ENCODE assay signal across 8 cellular contexts in genomic region chr4:77959566-77960338, GRCh38.
DNase-seq lines count a peak whose midpoint lies in the region; ATAC-seq, FAIRE-seq and TF ChIP-seq lines count a peak whose summit lies in the region.

No MANE protein-coding gene starts in this region.

- TF ChIP-seq RAD21 in HCT116 (IDR thresholded peaks at IDR 0.05; ENCODE audit: low read depth), result peak; percentile 79

- 0 out of 4 replicates have a peak, but pooled peaks cover 0 to 2% of the 10 kb centered on the region in 2 experiments for H3K36me3 ChIP-seq in HCT116 (ENCODE audit: control insufficient read depth in 1 of 2, insufficient read depth in 2 of 2, low read length in 2 of 2)

- TF ChIP-seq POLR2A in HCT116 (IDR thresholded peaks at IDR 0.05; ENCODE audit: borderline replicate concordance, extremely low read depth, insufficient read depth, insufficient read length), result no peak

- H3K4me3 Mint-ChIP-seq in CD4-positive, alpha-beta T cell, result no peak overlapping the region
- no peak overlapping the region for H3K4me3 Mint-ChIP-seq in type B pancreatic cell

- POLR2A ChIA-PET in CD4-positive, alpha-beta T cell (lab: Charles Lee), result no interaction called here
- POLR2A ChIA-PET in HCT116 (lab: Charles Lee), result interaction anchor here (0.6 kb wide), 1 partner anchor 100 kb away, joined by 3 read pairs; no protein-coding TSS in a partner anchor

- DNase-seq in CD4-positive, alpha-beta T cell, result no peak
- peak; percentile 51 for DNase-seq in HCT116 (ENCODE audit: low read depth, low spot score)
- peak; percentile 48 for DNase-seq in NCI-H2196 (lab: John Stamatoyannopoulos, UW; ENCODE audit: unreplicated experiment)
- DNase-seq in astrocyte of the hippocampus (ENCODE audit: low read depth, low spot score), result peak; percentile 70
- no peak for DNase-seq in type B pancreatic cell (ENCODE audit: extremely low spot score, unreplicated experiment)

- no peak overlapping the region for H3K9ac ChIP-seq in HCT116 (ENCODE audit: low read length)

- RAD21 ChIA-PET in HCT116 (lab: Charles Lee; ENCODE audit: low non-redundant PET in 1 of 2, low total read pairs in 2 of 2, uncharacterized antibody in 2 of 2, unreplicated experiment in 2 of 2), result interaction anchor here in 1 of 2 experiments (1.3 kb wide), 1 partner anchor 35 kb away, joined by 3 read pairs; no protein-coding TSS in a partner anchor

- no peaks in the 10 kb centered on the region for H3K79me2 ChIP-seq in HCT116 (ENCODE audit: insufficient read depth, low read length)

- no peak overlapping the region for H3K4me2 ChIP-seq in HCT116 (ENCODE audit: low read length)

- H4K20me1 ChIP-seq in HCT116 (ENCODE audit: insufficient read depth), result no peaks in the 10 kb centered on the region

- H2AFZ ChIP-seq in HCT116 (ENCODE audit: low read depth, low read length, poor library complexity, severe bottlenecking), result no peak overlapping the region

- no peaks in the 10 kb centered on the region for H3K27me3 Mint-ChIP-seq in CD4-positive, alpha-beta T cell
- no peaks in the 10 kb centered on the region for H3K27me3 Mint-ChIP-seq in type B pancreatic cell

- peaks cover 7% of the 10 kb centered on the region for H3K4me1 Mint-ChIP-seq in CD4-positive, alpha-beta T cell (ENCODE audit: low read depth)
- no peaks in the 10 kb centered on the region for H3K4me1 Mint-ChIP-seq in type B pancreatic cell (ENCODE audit: unreplicated experiment)

- H3K9me3 Mint-ChIP-seq in CD4-positive, alpha-beta T cell, result no peaks in the 10 kb centered on the region
- H3K9me3 Mint-ChIP-seq in type B pancreatic cell, result no peaks in the 10 kb centered on the region

- BruUV-seq in HCT116 (replicated peaks; lab: Mats Ljungman, UMichigan), result no TSS peak

- H3K9me2 ChIP-seq in HCT116 (ENCODE audit: insufficient read depth), result no peaks in the 10 kb centered on the region

- peak; percentile 72 for TF ChIP-seq CTCF in CD4-positive, alpha-beta T cell (IDR thresholded peaks at IDR 0.05)
- TF ChIP-seq CTCF in HCT116 (IDR thresholded peaks at IDR 0.05 in 2 of 3, conservative IDR thresholded peaks at IDR 0.05 in 1 of 3; ENCODE audit: borderline replicate concordance in 1 of 3, insufficient read depth in 1 of 3, low read depth in 2 of 3, low read length in 2 of 3) (peak; percentile 50 to 74 (median 59); a peak in 5 of 6 replicates), type B pancreatic cell (conservative IDR thresholded peaks at IDR 0.05) (peak; percentile 87)

- peaks cover 4% of the 10 kb centered on the region for H3K36me3 Mint-ChIP-seq in CD4-positive, alpha-beta T cell (ENCODE audit: low read depth)
- peaks cover 2% of the 10 kb centered on the region for H3K36me3 Mint-ChIP-seq in type B pancreatic cell

- no peaks in the 10 kb centered on the region for H3K9me3 ChIP-seq in CD4-positive, alpha-beta T cell (ENCODE audit: control insufficient read depth, low read length)
- no peaks in the 10 kb centered on the region for H3K9me3 ChIP-seq in HCT116 (ENCODE audit: control insufficient read depth in 1 of 2, insufficient read depth in 1 of 2, low read depth in 1 of 2, low read length in 2 of 2)

- intact Hi-C loops in CD4-positive, alpha-beta T cell (cut with DNase I, micrococcal nuclease), result loop anchor here (1.0 to 10.0 kb wide), 3 partner anchors 555 to 905 kb away; no protein-coding TSS in a partner anchor
- intact Hi-C loops in HCT116 (cut with micrococcal nuclease), result loop anchor here (1.0 to 5.0 kb wide), 2 partner anchors 558 to 903 kb away; no protein-coding TSS in a partner anchor

- H3K27me3 ChIP-seq in CD4-positive, alpha-beta T cell (ENCODE audit: control insufficient read depth, insufficient read depth, low read length), result no peaks in the 10 kb centered on the region
- no peaks in the 10 kb centered on the region for H3K27me3 ChIP-seq in HCT116 (ENCODE audit: insufficient read depth, low read length)

- no peaks in the 10 kb centered on the region for H3K4me1 ChIP-seq in HCT116 (ENCODE audit: control insufficient read depth in 1 of 2, insufficient read depth in 2 of 2, low read length in 2 of 2)

- H3K27ac Mint-ChIP-seq in CD4-positive, alpha-beta T cell, result no peak overlapping the region
- H3K27ac Mint-ChIP-seq in type B pancreatic cell, result no peak overlapping the region

- CTCF ChIA-PET in CD4-positive, alpha-beta T cell (lab: Charles Lee), result interaction anchor here (0.8 kb wide), 1 partner anchor 142 kb away, joined by 3 read pairs; no protein-coding TSS in a partner anchor
- CTCF ChIA-PET in HCT116 (lab: Charles Lee), result interaction anchor here (1.0 kb wide), 2 partner anchors 16 to 100 kb away, joined by 3 read pairs; no protein-coding TSS in a partner anchor

- no peak overlapping the region for H3K4me3 ChIP-seq in HCT116 (replicated peaks in 1 of 2; ENCODE audit: low read depth in 1 of 2, low read length in 2 of 2)

- no peak for ATAC-seq in CD4-positive, alpha-beta T cell (ENCODE audit: poor library complexity)
- ATAC-seq in HCT116, result peak; percentile 54
- no peak for ATAC-seq in GM21825 (IDR thresholded peaks at IDR 0.05; ENCODE audit: unreplicated experiment)
- ATAC-seq in GM21786 (IDR thresholded peaks at IDR 0.05; ENCODE audit: unreplicated experiment), result no peak

- H3K27ac ChIP-seq in CD4-positive, alpha-beta T cell (ENCODE audit: low read depth, low read length), result no peak overlapping the region
- H3K27ac ChIP-seq in HCT116 (ENCODE audit: low read depth, low read length), result no peak overlapping the region

- FAIRE-seq in islet of Langerhans (lab: Jason Lieb, UNC), result peak; percentile 99

TF ChIP-seq in HCT116, 20 proteins besides CTCF, POLR2A, EP300 and RAD21:
- TF ChIP-seq CEBPB (IDR thresholded peaks at IDR 0.05; ENCODE audit: low read depth), result no peak
- no peak for TF ChIP-seq FOSL1 (IDR thresholded peaks at IDR 0.05; ENCODE audit: low read depth)
- no peak for TF ChIP-seq ELF1 (IDR thresholded peaks at IDR 0.05; ENCODE audit: borderline replicate concordance, low read depth)
- no peak for TF ChIP-seq ATF3 (IDR thresholded peaks at IDR 0.05)
- TF ChIP-seq SP1 (IDR thresholded peaks at IDR 0.05; ENCODE audit: low read depth), result no peak
- no peak for TF ChIP-seq EZH2 (IDR thresholded peaks at IDR 0.05)
- TF ChIP-seq, protein P1, sequence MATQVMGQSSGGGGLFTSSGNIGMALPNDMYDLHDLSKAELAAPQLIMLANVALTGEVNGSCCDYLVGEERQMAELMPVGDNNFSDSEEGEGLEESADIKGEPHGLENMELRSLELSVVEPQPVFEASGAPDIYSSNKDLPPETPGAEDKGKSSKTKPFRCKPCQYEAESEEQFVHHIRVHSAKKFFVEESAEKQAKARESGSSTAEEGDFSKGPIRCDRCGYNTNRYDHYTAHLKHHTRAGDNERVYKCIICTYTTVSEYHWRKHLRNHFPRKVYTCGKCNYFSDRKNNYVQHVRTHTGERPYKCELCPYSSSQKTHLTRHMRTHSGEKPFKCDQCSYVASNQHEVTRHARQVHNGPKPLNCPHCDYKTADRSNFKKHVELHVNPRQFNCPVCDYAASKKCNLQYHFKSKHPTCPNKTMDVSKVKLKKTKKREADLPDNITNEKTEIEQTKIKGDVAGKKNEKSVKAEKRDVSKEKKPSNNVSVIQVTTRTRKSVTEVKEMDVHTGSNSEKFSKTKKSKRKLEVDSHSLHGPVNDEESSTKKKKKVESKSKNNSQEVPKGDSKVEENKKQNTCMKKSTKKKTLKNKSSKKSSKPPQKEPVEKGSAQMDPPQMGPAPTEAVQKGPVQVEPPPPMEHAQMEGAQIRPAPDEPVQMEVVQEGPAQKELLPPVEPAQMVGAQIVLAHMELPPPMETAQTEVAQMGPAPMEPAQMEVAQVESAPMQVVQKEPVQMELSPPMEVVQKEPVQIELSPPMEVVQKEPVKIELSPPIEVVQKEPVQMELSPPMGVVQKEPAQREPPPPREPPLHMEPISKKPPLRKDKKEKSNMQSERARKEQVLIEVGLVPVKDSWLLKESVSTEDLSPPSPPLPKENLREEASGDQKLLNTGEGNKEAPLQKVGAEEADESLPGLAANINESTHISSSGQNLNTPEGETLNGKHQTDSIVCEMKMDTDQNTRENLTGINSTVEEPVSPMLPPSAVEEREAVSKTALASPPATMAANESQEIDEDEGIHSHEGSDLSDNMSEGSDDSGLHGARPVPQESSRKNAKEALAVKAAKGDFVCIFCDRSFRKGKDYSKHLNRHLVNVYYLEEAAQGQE (IDR thresholded peaks at IDR 0.05; ENCODE audit: low read depth), result no peak
- TF ChIP-seq ZNF274 (IDR thresholded peaks at IDR 0.05; ENCODE audit: low read depth, low read length), result no peak
- TF ChIP-seq EGR1 (IDR thresholded peaks at IDR 0.05; ENCODE audit: low read depth), result no peak
- no peak for TF ChIP-seq CBX3 (IDR thresholded peaks at IDR 0.05; ENCODE audit: low read depth)
- TF ChIP-seq, protein P2, sequence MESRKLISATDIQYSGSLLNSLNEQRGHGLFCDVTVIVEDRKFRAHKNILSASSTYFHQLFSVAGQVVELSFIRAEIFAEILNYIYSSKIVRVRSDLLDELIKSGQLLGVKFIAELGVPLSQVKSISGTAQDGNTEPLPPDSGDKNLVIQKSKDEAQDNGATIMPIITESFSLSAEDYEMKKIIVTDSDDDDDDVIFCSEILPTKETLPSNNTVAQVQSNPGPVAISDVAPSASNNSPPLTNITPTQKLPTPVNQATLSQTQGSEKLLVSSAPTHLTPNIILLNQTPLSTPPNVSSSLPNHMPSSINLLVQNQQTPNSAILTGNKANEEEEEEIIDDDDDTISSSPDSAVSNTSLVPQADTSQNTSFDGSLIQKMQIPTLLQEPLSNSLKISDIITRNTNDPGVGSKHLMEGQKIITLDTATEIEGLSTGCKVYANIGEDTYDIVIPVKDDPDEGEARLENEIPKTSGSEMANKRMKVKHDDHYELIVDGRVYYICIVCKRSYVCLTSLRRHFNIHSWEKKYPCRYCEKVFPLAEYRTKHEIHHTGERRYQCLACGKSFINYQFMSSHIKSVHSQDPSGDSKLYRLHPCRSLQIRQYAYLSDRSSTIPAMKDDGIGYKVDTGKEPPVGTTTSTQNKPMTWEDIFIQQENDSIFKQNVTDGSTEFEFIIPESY (IDR thresholded peaks at IDR 0.05; ENCODE audit: extremely low read depth, insufficient replicate concordance, low read length), result no peak
- no peak for TF ChIP-seq JUND (IDR thresholded peaks at IDR 0.05)
- no peak for TF ChIP-seq ZFX (IDR thresholded peaks at IDR 0.05)
- no peak for TF ChIP-seq MAX (IDR thresholded peaks at IDR 0.05)
TF ChIP-seq in HCT116: peak in this region for 0.

Comparison
In these comparisons a context has a peak if more than half of its experiments do, and no peak if none do; other contexts are left out.
1. DNase-seq: peak in HCT116 (single experiment), NCI-H2196 (single experiment) and astrocyte of the hippocampus (single experiment); none in CD4-positive, alpha-beta T cell (0 of 10) and type B pancreatic cell (single experiment).
2. Peak in every context shown above with its lines, with median percentiles within 50 percentile points of each other: CTCF ChIP-seq.